8 cellular contexts compared by ENCODE assay signal in genomic region chr15:65184944-65185717, GRCh38. TPM values are rescaled to one million over a fixed set of nuclear protein-coding genes. Genes with fewer than 3 reads are reported as not detected.
A peak's percentile ranks its signal among the peaks of the same experiment; 100 is the strongest.
DNase-seq lines count a peak whose midpoint lies in the region; ATAC-seq, FAIRE-seq and TF ChIP-seq lines count a peak whose summit lies in the region.

CLPX (minus strand) TSS chr15:65185342; CDS start chr15:65185153, 189 bp downstream.

- H3K9ac ChIP-seq in OCI-LY3 (ENCODE audit: low read length) = peak within 1 kb of the TSS; percentile 94
- H3K9ac ChIP-seq in endothelial cell of umbilical vein (replicated peaks; ENCODE audit: extremely low read depth, insufficient read depth, low read length) = peak within 1 kb of the TSS; percentile 92

- peaks cover 2% of the 10 kb centered on the region for H3K36me3 Mint-ChIP-seq in mesothelial cell of epicardium

- TF ChIP-seq POLR2A in endothelial cell of umbilical vein (IDR thresholded peaks at IDR 0.05; ENCODE audit: low read depth, low read length) = peak; percentile 47

- FAIRE-seq in D721Med (lab: Jason Lieb, UNC) (no peak), endothelial cell of umbilical vein (lab: Jason Lieb, UNC) (peak; percentile 88)

- no peaks in the 10 kb centered on the region for H3K9me1 ChIP-seq in endothelial cell of umbilical vein (replicated peaks; ENCODE audit: control insufficient read depth, extremely low read depth, insufficient read depth, low read length)

- no peaks in the 10 kb centered on the region for H3K27me3 Mint-ChIP-seq in mesothelial cell of epicardium (ENCODE audit: low read depth)

- peak within 1 kb of the TSS; percentile 97 for H3K27ac Mint-ChIP-seq in mesothelial cell of epicardium

- H3K4me1 ChIP-seq in OCI-LY3 (ENCODE audit: low read length) = peaks cover 20% of the 10 kb centered on the region
- peaks cover 9% of the 10 kb centered on the region for H3K4me1 ChIP-seq in endothelial cell of umbilical vein (ENCODE audit: control insufficient read depth, extremely low read depth, insufficient read depth, low read length)

- no TSS peak for BruUV-seq in endothelial cell of umbilical vein (replicated peaks; lab: Mats Ljungman, UMichigan)

- H3K4me3 Mint-ChIP-seq in mesothelial cell of epicardium = peak within 1 kb of the TSS; percentile 92

- H3K79me2 ChIP-seq in OCI-LY3 (ENCODE audit: low read length) = peaks cover 50% of the 10 kb centered on the region
- H3K79me2 ChIP-seq in endothelial cell of umbilical vein (ENCODE audit: control insufficient read depth, insufficient read depth, low read length) = peaks cover 44% of the 10 kb centered on the region

- peak; percentile 72 for ATAC-seq in GM21526 (IDR thresholded peaks at IDR 0.05; ENCODE audit: low FRiP score, unreplicated experiment)

- peaks cover 7% of the 10 kb centered on the region for H3K36me3 ChIP-seq in OCI-LY3 (replicated peaks; ENCODE audit: low read depth, low read length)
- no peaks in the 10 kb centered on the region for H3K36me3 ChIP-seq in endothelial cell of umbilical vein (ENCODE audit: control insufficient read depth in 2 of 2, extremely low read depth in 1 of 2, insufficient read depth in 2 of 2, low read length in 2 of 2)

- H3K27ac ChIP-seq in OCI-LY3 (ENCODE audit: low read length) (peak within 1 kb of the TSS; percentile 70), endothelial cell of umbilical vein (ENCODE audit: insufficient read depth, low read depth, low read length) (peak within 1 kb of the TSS; percentile 73)

- H3K27me3 ChIP-seq in OCI-LY3 (ENCODE audit: low read depth, low read length) (no peaks in the 10 kb centered on the region), endothelial cell of umbilical vein (ENCODE audit: control insufficient read depth in 2 of 2, insufficient read depth in 2 of 2, low read length in 2 of 2) (no peaks in the 10 kb centered on the region)

- dilution Hi-C loops in endothelial cell of umbilical vein (cut with MboI; ENCODE audit: extremely low pct_ligation_motif_present, low sequenced_read_pairs) = no loop called here

- peak within 1 kb of the TSS; percentile 72 for H2AFZ ChIP-seq in OCI-LY3 (ENCODE audit: low read depth, low read length)
- H2AFZ ChIP-seq in endothelial cell of umbilical vein (ENCODE audit: low read depth, low read length) = peak within 1 kb of the TSS; percentile 92

- peaks cover 19% of the 10 kb centered on the region for H3K4me1 Mint-ChIP-seq in mesothelial cell of epicardium

- peak within 1 kb of the TSS; percentile 89 for H3K4me3 ChIP-seq in OCI-LY3 (ENCODE audit: low read length)
- peak within 1 kb of the TSS; percentile 94 to 96 (median 96) for H3K4me3 ChIP-seq in endothelial cell of umbilical vein (replicated peaks in 1 of 3; ENCODE audit: insufficient read depth in 1 of 3, low read depth in 1 of 3, low read length in 3 of 3)

- POLR2A ChIA-PET in endothelial cell of umbilical vein (lab: Charles Lee) = interaction anchor here (0.5 to 1.7 kb wide), 11 partner anchors 26 to 171 kb away, joined by 3 to 19 read pairs (median 5); partner anchors contain the start of genes CILP, PARP16 and RNU5B-1

- CTCF ChIA-PET in endothelial cell of umbilical vein (lab: Charles Lee) = interaction anchor here (0.6 to 5.1 kb wide), 7 partner anchors 86 to 507 kb away, joined by 3 to 57 read pairs (median 4); partner anchors contain the start of gene RNU5B-1

- TF ChIP-seq CTCF in D721Med (IDR thresholded peaks at IDR 0.05; ENCODE audit: insufficient read depth, missing control alignments) = no peak
- TF ChIP-seq CTCF in OCI-LY3 (IDR thresholded peaks at IDR 0.05; ENCODE audit: low read depth, low read length) = no peak
- no peak for TF ChIP-seq CTCF in endothelial cell of umbilical vein (IDR thresholded peaks at IDR 0.05; ENCODE audit: extremely low read depth in 1 of 2, insufficient read depth in 1 of 2, low read depth in 1 of 2, low read length in 2 of 2)
- no peak for TF ChIP-seq CTCF in mesothelial cell of epicardium (IDR thresholded peaks at IDR 0.05; ENCODE audit: unreplicated experiment)

- no peaks in the 10 kb centered on the region for H3K9me3 Mint-ChIP-seq in mesothelial cell of epicardium

- DNase-seq in D721Med (ENCODE audit: insufficient read length, low spot score) (peak; percentile 59), HuH-7.5 (ENCODE audit: low spot score) (peak; percentile 87), endothelial cell of umbilical vein (ENCODE audit: low read depth, low spot score) (peak; percentile 94), mesothelial cell of epicardium (ENCODE audit: low spot score in 2 of 2, unreplicated experiment in 2 of 2) (peak; percentile 78 to 80)
- peak; percentile 92 for DNase-seq in activated CD8-positive, alpha-beta memory T cell treated with anti-CD3 and anti-CD28 coated beads, Interleukin-2, amount 50 U/mL, for 48 hours
- DNase-seq in stimulated activated CD8-positive, alpha-beta memory T cell treated with anti-CD3 and anti-CD28 coated beads, Interleukin-15, amount 100 ng/mL, for 4 hours (ENCODE audit: low read depth in 2 of 2) = peak; percentile 83 to 84

- H3K4me2 ChIP-seq in OCI-LY3 (ENCODE audit: low read length) (peak within 1 kb of the TSS; percentile 73), endothelial cell of umbilical vein (ENCODE audit: insufficient read depth, low read length) (peak within 1 kb of the TSS; percentile 98)

- intact Hi-C loops in endothelial cell of umbilical vein (cut with micrococcal nuclease) = loop anchor here (1.0 to 2.0 kb wide), 2 partner anchors 52 to 120 kb away; partner anchors contain the start of genes PDCD7 and RNU5B-1

- peaks cover 19% of the 10 kb centered on the region for H4K20me1 ChIP-seq in OCI-LY3 (ENCODE audit: insufficient read depth, low read length)
- no peaks in the 10 kb centered on the region for H4K20me1 ChIP-seq in endothelial cell of umbilical vein (replicated peaks; ENCODE audit: control insufficient read depth, extremely low read depth, insufficient read depth, low read length)

- H3K9me3 ChIP-seq in OCI-LY3 (ENCODE audit: insufficient read depth, low read length) (no peaks in the 10 kb centered on the region), endothelial cell of umbilical vein (replicated peaks; ENCODE audit: control insufficient read depth, insufficient read depth, low read length) (no peaks in the 10 kb centered on the region)

TF ChIP-seq in endothelial cell of umbilical vein, 7 proteins besides CTCF, POLR2A, EP300 and RAD21:
- no peak for TF ChIP-seq MAX (IDR thresholded peaks at IDR 0.05; ENCODE audit: insufficient read depth, insufficient read length)
- no peak for TF ChIP-seq GATA2 (IDR thresholded peaks at IDR 0.05; ENCODE audit: insufficient read depth, insufficient read length, low read depth, low read length)
- TF ChIP-seq POLR2AphosphoS5 (IDR thresholded peaks at IDR 0.05; ENCODE audit: insufficient read depth, low read depth, low read length) = no peak
- no peak for TF ChIP-seq JUN (IDR thresholded peaks at IDR 0.05; ENCODE audit: borderline replicate concordance, insufficient read depth, insufficient read length, low read depth)
- no peak for TF ChIP-seq MYC (IDR thresholded peaks at IDR 0.05; ENCODE audit: low read depth, low read length)
- TF ChIP-seq FOS (IDR thresholded peaks at IDR 0.05; ENCODE audit: borderline replicate concordance, insufficient read depth, low read length) = no peak
- TF ChIP-seq EZH2 (IDR thresholded peaks at IDR 0.05; ENCODE audit: borderline replicate concordance, low read depth, low read length, severe bottlenecking) = no peak

RNA-seq across cellular contexts. Expression of gene CLPX, which starts in this region (rescaled TPM):
- total RNA-seq in endothelial cell of umbilical vein (41.4 and 41.8 TPM in 2 replicates), mesothelial cell of epicardium (56.3 to 60.8 TPM (median 58.7 TPM) in 3 replicates)
- polyA plus RNA-seq in endothelial cell of umbilical vein = 8.0 and 11.1 TPM in 2 replicates
- polyA plus RNA-seq in endothelial cell of umbilical vein (2011; cell fraction: cytosol; rRNA removed) = 16.6 and 17.1 TPM in 2 replicates
- 30.3 and 37.4 TPM in 2 replicates for polyA plus RNA-seq in endothelial cell of umbilical vein (2011; cell fraction: nucleus; rRNA removed)
- 30.5 and 36.2 TPM in 2 replicates for polyA plus RNA-seq in endothelial cell of umbilical vein (2012)
- polyA minus RNA-seq in endothelial cell of umbilical vein = 21.8 and 30.6 TPM in 2 replicates
- polyA minus RNA-seq in endothelial cell of umbilical vein (2011; cell fraction: cytosol; rRNA and poly(A)+ RNA removed) = 32.0 TPM
- polyA minus RNA-seq in endothelial cell of umbilical vein (2011; cell fraction: nucleus; rRNA and poly(A)+ RNA removed) = 26.0 and 26.6 TPM in 2 replicates

Comparison
In these comparisons a context has a peak if more than half of its experiments do, and no peak if none do; other contexts are left out.
1. Peak in every context shown above with its lines: DNase-seq, ATAC-seq, H3K4me3 ChIP-seq and H3K27ac ChIP-seq.